In the genomic region with DNA sequence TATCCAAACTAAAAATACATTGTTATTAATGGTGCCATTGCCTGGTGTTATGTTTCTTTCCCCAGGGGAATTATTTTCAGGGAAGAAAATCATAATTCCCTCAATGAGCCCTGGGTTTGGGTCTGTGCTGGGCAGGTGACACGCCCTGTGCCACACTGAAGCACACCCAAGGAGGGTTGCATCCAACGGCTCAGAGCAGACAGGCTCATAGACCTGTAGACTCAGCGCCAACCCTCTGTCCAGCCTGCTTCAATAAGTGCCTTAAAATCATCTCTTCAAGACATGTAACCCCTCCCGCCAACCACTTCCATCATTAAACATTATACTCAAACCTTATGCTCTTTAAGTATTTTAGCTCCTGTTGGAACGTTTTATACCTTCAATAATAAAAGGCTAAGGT, we compare ENCODE assay signal across 17 cellular contexts.
DNase-seq lines count a peak whose midpoint lies in the region; TF ChIP-seq lines count a peak whose summit lies in the region.
"Had no signal": no experiment of that assay in that cellular context is flagged by ENCODE, and none has a peak within 500 bp of the region (broad histone marks: within the 10 kb centered on the region; RNA-seq: fewer than 3 reads in every experiment).

No MANE protein-coding gene starts in this region.

- no peak overlapping the region for H3K27ac Mint-ChIP-seq in activated naive CD8-positive, alpha-beta T cell treated with anti-CD3 and anti-CD28 coated beads for 36 hours
- H3K27ac Mint-ChIP-seq: B cell; CD4-positive, CD25-positive, alpha-beta regulatory T cell; CD8-positive, alpha-beta T cell; GM23338; H9 had no signal

- no peak overlapping the region for H3K23ac ChIP-seq in neuronal stem cell (ENCODE audit: low read depth, low read length, poor library complexity)

- H2BK5ac ChIP-seq in neuronal stem cell (ENCODE audit: low read length): no peak overlapping the region

- no peak overlapping the region for H4K91ac ChIP-seq in neuronal stem cell (ENCODE audit: low read depth, low read length, poor library complexity)

- no peak overlapping the region for H2BK15ac ChIP-seq in neuronal stem cell (ENCODE audit: low read length)

- H2BK120ac ChIP-seq in neuronal stem cell (ENCODE audit: low read depth, low read length): no peak overlapping the region

- intact Hi-C loops in esophagus muscularis mucosa (cut with DNase I): no loop called here

- no peak for TF ChIP-seq EP300 in esophagus muscularis mucosa (IDR thresholded peaks at IDR 0.05)

- no peak overlapping the region for H3K4me3 Mint-ChIP-seq in activated naive CD8-positive, alpha-beta T cell treated with anti-CD3 and anti-CD28 coated beads for 36 hours
- H3K4me3 Mint-ChIP-seq: B cell; CD4-positive, CD25-positive, alpha-beta regulatory T cell; CD8-positive, alpha-beta T cell; GM23338; H9 had no signal

- no peak overlapping the region for H4K8ac ChIP-seq in neuronal stem cell (ENCODE audit: low read depth, low read length)

- H2AK5ac ChIP-seq in neuronal stem cell (ENCODE audit: low read depth, low read length): no peak overlapping the region

- no peak overlapping the region for H2BK12ac ChIP-seq in neuronal stem cell (ENCODE audit: low read length)

- 70% methylated on average over 5 of the region's 5 CpGs for WGBS in esophagus muscularis mucosa
- 100% methylated on average over 1 of the region's 5 CpGs; no CpG with 5 or more reads in 1 of the 2 donors for WGBS in neuronal stem cell (ENCODE audit: extremely low coverage in 2 of 2, insufficient read length in 2 of 2, insufficient replicate concordance in 1 of 2), 2 donors

- no peaks in the 10 kb centered on the region for H3K36me3 Mint-ChIP-seq in activated naive CD8-positive, alpha-beta T cell treated with anti-CD3 and anti-CD28 coated beads for 36 hours
- H3K36me3 Mint-ChIP-seq: CD4-positive, CD25-positive, alpha-beta regulatory T cell; CD8-positive, alpha-beta T cell had no signal

- H3K27me3 Mint-ChIP-seq in activated naive CD8-positive, alpha-beta T cell treated with anti-CD3 and anti-CD28 coated beads for 36 hours: peaks cover 4% of the 10 kb centered on the region
- H3K27me3 Mint-ChIP-seq: B cell; CD4-positive, CD25-positive, alpha-beta regulatory T cell had no signal

- H3K9me3 ChIP-seq in esophagus muscularis mucosa: no peaks in the 10 kb centered on the region
- H3K9me3 ChIP-seq in neuronal stem cell (replicated peaks in 1 of 2; ENCODE audit: control insufficient read depth in 2 of 2, insufficient read depth in 1 of 2, low read depth in 1 of 2, low read length in 2 of 2): peaks cover 0 to 3% of the 10 kb centered on the region in 2 donors

- peaks cover 0 to 54% (median 41%) of the 10 kb centered on the region in 4 donors for H3K4me1 ChIP-seq in esophagus muscularis mucosa
- no peaks in the 10 kb centered on the region for H3K4me1 ChIP-seq in neuronal stem cell (ENCODE audit: control insufficient read depth in 2 of 2, insufficient read depth in 1 of 2, low read depth in 1 of 2, low read length in 2 of 2)
- H3K4me1 ChIP-seq: BLaER1, Caco-2 had no signal

- no peak for TF ChIP-seq POLR2A in esophagus muscularis mucosa (IDR thresholded peaks at IDR 0.05; ENCODE audit: low read depth)

- no peaks in the 10 kb centered on the region for H3K4me1 Mint-ChIP-seq in activated naive CD8-positive, alpha-beta T cell treated with anti-CD3 and anti-CD28 coated beads for 36 hours
- H3K4me1 Mint-ChIP-seq: B cell; CD4-positive, CD25-positive, alpha-beta regulatory T cell; GM23338; H9 had no signal

- H3K36me3 ChIP-seq in esophagus muscularis mucosa (no peaks in the 10 kb centered on the region), neuronal stem cell (replicated peaks in 1 of 2; ENCODE audit: control insufficient read depth in 2 of 2, insufficient read depth in 2 of 2, low read length in 2 of 2) (no peaks in the 10 kb centered on the region)
- H3K36me3 ChIP-seq: BLaER1 had no signal

- H3K27me3 ChIP-seq in esophagus muscularis mucosa (no peaks in the 10 kb centered on the region), neuronal stem cell (ENCODE audit: control insufficient read depth in 3 of 3, insufficient read depth in 3 of 3, low read depth in 1 of 3, low read length in 3 of 3) (no peaks in the 10 kb centered on the region)
- H3K27me3 ChIP-seq: BLaER1 had no signal

- TF ChIP-seq CTCF in esophagus muscularis mucosa (IDR thresholded peaks at IDR 0.05): no peak

- H3K18ac ChIP-seq in neuronal stem cell (ENCODE audit: low read length): no peak overlapping the region

- no peak overlapping the region for H3K4ac ChIP-seq in neuronal stem cell (ENCODE audit: low read length)

- peak overlapping the region in 3 of 4 donors; percentile 25 to 70 (median 60) for H3K27ac ChIP-seq in esophagus muscularis mucosa (replicated peaks in 1 of 4)
- H3K27ac ChIP-seq in neuronal stem cell (replicated peaks; ENCODE audit: low read length): peak overlapping the region; percentile 31
- H3K27ac ChIP-seq: 22Rv1, BLaER1, C4-2B had no signal

- H3K9me3 Mint-ChIP-seq in activated naive CD8-positive, alpha-beta T cell treated with anti-CD3 and anti-CD28 coated beads for 36 hours: peaks cover 5% of the 10 kb centered on the region

- H3K9ac ChIP-seq in neuronal stem cell (ENCODE audit: low read depth, low read length, poor library complexity): no peak overlapping the region
- H3K9ac ChIP-seq: BLaER1 had no signal

- no peak overlapping the region for H2AFZ ChIP-seq in neuronal stem cell (ENCODE audit: low read length)
- H2AFZ ChIP-seq: GM23338 had no signal

- peak; percentile 52 for DNase-seq in NCI-H1092 treated with DMSO at 0.1 percent for 48 hours (lab: John Stamatoyannopoulos, UW)
- no peak for DNase-seq in NCI-H1092 (lab: John Stamatoyannopoulos, UW)
- no peak for DNase-seq in esophagus muscularis mucosa (ENCODE audit: extremely low spot score)
- no peak for DNase-seq in neuronal stem cell (ENCODE audit: low spot score)
- DNase-seq in activated naive CD8-positive, alpha-beta T cell treated with anti-CD3 and anti-CD28 coated beads for 36 hours: no peak
- no peak for DNase-seq in activated CD4-positive, alpha-beta T cell treated with anti-CD3 and anti-CD28 coated beads for 4 hours
- DNase-seq: Caco-2; CD4-positive, CD25-positive, alpha-beta regulatory T cell; CD8-positive, alpha-beta T cell; DMS153; DND-41; H9 had no signal

- no peaks in the 10 kb centered on the region for H3K79me1 ChIP-seq in neuronal stem cell (ENCODE audit: low read depth, low read length)

- H3K4me2 ChIP-seq in neuronal stem cell (ENCODE audit: insufficient read depth, low read length, poor library complexity, severe bottlenecking): no peak overlapping the region
- H3K4me2 ChIP-seq: BLaER1, GM23338 had no signal

- H3K4me3 ChIP-seq in esophagus muscularis mucosa: no peak overlapping the region
- H3K4me3 ChIP-seq in neuronal stem cell (ENCODE audit: low read length in 2 of 2): no peak overlapping the region
- H3K4me3 ChIP-seq: BLaER1, GM23338 had no signal

- no peak overlapping the region for H3K14ac ChIP-seq in neuronal stem cell (ENCODE audit: low read length)
